In the genomic region with DNA sequence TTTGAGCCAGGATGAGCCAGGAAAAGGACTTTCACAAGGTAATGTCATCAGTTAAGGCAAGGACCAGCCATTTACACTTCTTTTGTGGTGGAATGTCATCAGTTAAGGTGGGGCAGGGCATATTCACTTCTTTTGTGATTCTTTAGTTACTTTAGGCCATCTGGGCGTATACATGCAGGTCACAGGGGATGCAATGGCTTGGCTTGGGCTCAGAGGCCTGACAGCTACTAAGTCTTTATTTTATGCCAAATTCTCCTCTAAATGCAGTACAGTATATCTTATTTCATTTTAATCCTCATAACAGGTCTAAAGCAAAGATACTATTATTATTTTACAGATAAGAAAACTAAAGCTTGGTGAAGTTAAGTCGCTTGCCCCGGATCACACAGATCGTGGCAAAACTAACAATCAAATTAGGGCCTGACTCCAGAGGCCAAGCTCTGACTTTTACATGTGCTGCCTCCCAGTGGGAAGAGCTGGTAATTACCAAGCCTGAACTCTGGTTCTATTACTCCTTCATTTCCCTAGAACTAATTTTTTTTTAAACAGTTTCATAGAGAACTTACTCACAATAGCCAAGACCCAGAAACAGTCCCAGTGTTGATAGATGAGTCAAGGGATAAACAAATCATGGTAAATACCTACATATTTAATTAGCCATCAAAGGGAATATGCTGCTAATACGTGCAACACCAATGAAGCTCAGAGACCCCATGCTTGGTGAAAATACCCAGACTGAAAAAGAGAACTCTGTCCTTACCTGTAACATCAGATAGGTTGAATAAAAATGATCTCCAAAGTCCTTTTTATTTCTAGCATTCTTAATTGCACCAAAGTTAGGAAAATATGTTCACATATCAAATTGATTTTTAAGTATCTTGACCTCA, we compare ENCODE assay signal across 7 cellular contexts. TPM values are rescaled to one million over a fixed set of nuclear protein-coding genes. Genes with fewer than 3 reads are reported as not detected.
DNase-seq lines count a peak whose midpoint lies in the region; ATAC-seq, FAIRE-seq and TF ChIP-seq lines count a peak whose summit lies in the region.

No MANE protein-coding gene starts in this region.

- no peak for TF ChIP-seq POLR2A in GM12878 (IDR thresholded peaks at IDR 0.05; ENCODE audit: low read depth, low read length)

- H2AFZ ChIP-seq in GM12878 (ENCODE audit: control insufficient read depth, low read depth, low read length): no peak overlapping the region

- no peaks in the 10 kb centered on the region for H3K4me1 ChIP-seq in GM12878 (ENCODE audit: control insufficient read depth, insufficient read depth, low read length)

- CTCF ChIA-PET in GM12878 (lab: Yijun Ruan, JAX): interaction anchor here (0.5 to 2.9 kb wide), 31 partner anchors 9 to 955 kb away, joined by 3 to 22 read pairs (median 4); a partner anchor contains a TSS

- no peak overlapping the region for H3K4me3 ChIP-seq in GM12878

- H3K9ac ChIP-seq in GM12878 (ENCODE audit: control insufficient read depth, insufficient read depth, low read length): no peak overlapping the region

- no peak overlapping the region for H3K27ac ChIP-seq in GM12878 (ENCODE audit: control insufficient read depth, insufficient read depth)

- WGBS in GM12878 (ENCODE audit: insufficient coverage, insufficient replicate concordance, low lambda C conversion rate, missing lambda C conversion rate): 14% methylated on average over 5 of the region's 5 CpGs

- TF ChIP-seq CTCF in GM12878 (IDR thresholded peaks at IDR 0.05 in 2 of 3, conservative IDR thresholded peaks at IDR 0.05 in 1 of 3; ENCODE audit: control insufficient read depth in 2 of 3, extremely low read depth in 1 of 3, insufficient read depth in 1 of 3, low read depth in 3 of 3, low read length in 3 of 3): peak; percentile 76 to 86 (median 81)

- ATAC-seq in GM21381 (IDR thresholded peaks at IDR 0.05; ENCODE audit: unreplicated experiment) (peak; percentile 91), GM12878 (peak; percentile 93)

- in situ Hi-C loops in GM12878 (cut with MboI): no loop called here

- no peaks in the 10 kb centered on the region for H3K27me3 ChIP-seq in GM12878 (replicated peaks in 1 of 2; ENCODE audit: control insufficient read depth in 2 of 2, insufficient read depth in 2 of 2, low read length in 1 of 2)

- POLR2A ChIA-PET in GM12878 (lab: Charles Lee): no interaction called here

- peak; percentile 70 for TF ChIP-seq RAD21 in GM12878 (IDR thresholded peaks at IDR 0.05; ENCODE audit: insufficient read depth, low read depth, low read length)

- SMC1A ChIA-PET in GM12878 (lab: Charles Lee; ENCODE audit: uncharacterized antibody, unreplicated experiment): interaction anchor here (0.5 to 2.0 kb wide), 18 partner anchors 9 to 952 kb away, joined by 3 to 13 read pairs (median 3); a partner anchor contains a TSS

- no peaks in the 10 kb centered on the region for H3K9me3 ChIP-seq in GM12878 (replicated peaks; ENCODE audit: control insufficient read depth, insufficient read depth, low read length)

- peak; percentile 56 for DNase-seq in ELF-1 (ENCODE audit: low read depth, low spot score)
- peak; percentile 36 for DNase-seq in HS-5 (ENCODE audit: low read depth)
- peak; percentile 62 for DNase-seq in SKM-1 treated with dmso at 0.1 percent for 144 hours (lab: John Stamatoyannopoulos, UW; ENCODE audit: unreplicated experiment)
- DNase-seq in GM12878 (ENCODE audit: low read depth, low spot score): no peak
- peak; percentile 58 for DNase-seq in iris pigment epithelial cell (ENCODE audit: low read depth)
- peak; percentile 24 for DNase-seq in stimulated activated CD4-positive, alpha-beta T cell treated with anti-CD3 and anti-CD28 coated beads, Interleukin-2, amount 100 ng/mL, for 4 hours (ENCODE audit: low read depth)

- no peaks in the 10 kb centered on the region for H4K20me1 ChIP-seq in GM12878 (ENCODE audit: control insufficient read depth, insufficient read depth)

- BruUV-seq in GM12878 (replicated peaks; lab: Mats Ljungman, UMichigan): no TSS peak

- H3K36me3 ChIP-seq in GM12878 (ENCODE audit: control insufficient read depth in 2 of 2, insufficient read depth in 2 of 2, low read length in 1 of 2): no peaks in the 10 kb centered on the region

- no peak overlapping the region for H3K4me2 ChIP-seq in GM12878 (ENCODE audit: control insufficient read depth, insufficient read depth)

- peak; percentile 87 for FAIRE-seq in GM12878 (lab: Jason Lieb, UNC)

- no peaks in the 10 kb centered on the region for H3K79me2 ChIP-seq in GM12878 (ENCODE audit: control insufficient read depth, insufficient read depth, low read length)

- intact Hi-C loops in GM12878 (cut with micrococcal nuclease; ENCODE audit: unreplicated experiment): loop anchor here (5.0 kb wide), 1 partner anchor 934 kb away; no protein-coding TSS in a partner anchor

- no peak for TF ChIP-seq EP300 in GM12878 (IDR thresholded peaks at IDR 0.05; ENCODE audit: borderline replicate concordance in 1 of 2, control insufficient read depth in 1 of 2, low read depth in 2 of 2, low read length in 2 of 2)

- RAD21 ChIA-PET in GM12878 (lab: Charles Lee; ENCODE audit: unreplicated experiment): interaction anchor here (0.6 to 2.7 kb wide), 12 partner anchors 9 to 992 kb away, joined by 3 to 13 read pairs (median 4); no protein-coding TSS in a partner anchor

TF ChIP-seq in GM12878, 131 proteins besides CTCF, POLR2A, EP300 and RAD21 (continues in another document):
- TF ChIP-seq NFYA (IDR thresholded peaks at IDR 0.05; ENCODE audit: borderline replicate concordance, low read depth, low read length) (no peak), HDGF (IDR thresholded peaks at IDR 0.05) (no peak), SMC3 (IDR thresholded peaks at IDR 0.05; ENCODE audit: borderline replicate concordance, low read length) (peak; percentile 84), ZNF384 (IDR thresholded peaks at IDR 0.05; ENCODE audit: borderline replicate concordance, low read depth, low read length) (peak; percentile 36; the same call in 1 of the 2 replicates)

RNA-seq across cellular contexts. Expression of a gene that starts 35.4 kb away (rescaled TPM):
- total RNA-seq in GM12878 (2013; cell fraction: nucleolus; rRNA removed): 17.2 and 18.2 TPM in 2 replicates
- total RNA-seq in GM12878 (2014; rRNA removed) (1.4 and 3.5 TPM in 2 replicates), GM12878 (2014; rRNA removed; fragmentation: Illumina TruSeq; extraction: Trizol) (1.9 and 2.2 TPM in 2 replicates), GM12878 (2021) (3.2 and 3.6 TPM in 2 replicates)
- 0.49 TPM for polyA plus RNA-seq in GM12878 (2011; ENCODE audit: low read depth)
- polyA plus RNA-seq in GM12878 (2011; rRNA removed) (1.0 and 2.0 TPM in 2 replicates), GM12878 (2014; fragmentation: Illumina TruSeq; extraction: Trizol) (0.98 and 2.0 TPM in 2 replicates), GM12878 (2014; fragmentation: Nextera tagmentation; extraction: Ambion mirVana) (1 to 10 TPM in 1 of 2 experiments, under 1 TPM in 1; 0.68 to 1.3 TPM), GM12878 (2014; rRNA removed) (0.63 and 2.6 TPM in 2 replicates), GM12878 (2016; fragmentation: Nextera tagmentation; extraction: Ambion mirVana) (1 to 10 TPM; 2.0 to 2.7 TPM)
- 0.55 and 0.87 TPM in 2 replicates for polyA plus RNA-seq in GM12878 (2011; cell fraction: cytosol; rRNA removed)
- polyA plus RNA-seq in GM12878 (2011; cell fraction: nucleus; rRNA removed): 2.5 and 3.0 TPM in 2 replicates
- 1.1 and 1.3 TPM in 2 replicates for polyA plus RNA-seq in GM12878 (2012)
- polyA minus RNA-seq in GM12878 (2011; rRNA and poly(A)+ RNA removed): 1.2 and 2.1 TPM in 2 replicates
- 1.3 TPM in 1 of 2 replicates, not detected in the other for polyA minus RNA-seq in GM12878 (2011; cell fraction: cytosol; rRNA and poly(A)+ RNA removed)
- polyA minus RNA-seq in GM12878 (2011; cell fraction: nucleus; rRNA and poly(A)+ RNA removed): 5.7 and 9.2 TPM in 2 replicates

RNA-seq across cellular contexts. Expression of a gene that starts 55.5 kb away (rescaled TPM):
- total RNA-seq in GM12878 (2013; cell fraction: nucleolus; rRNA removed): 47.6 and 50.1 TPM in 2 replicates
- total RNA-seq in GM12878 (2014; rRNA removed): 129 and 142 TPM in 2 replicates
- total RNA-seq in GM12878 (2014; rRNA removed; fragmentation: Illumina TruSeq; extraction: Trizol): 192 and 195 TPM in 2 replicates
- 196 and 211 TPM in 2 replicates for total RNA-seq in GM12878 (2021)
- 203 TPM for polyA plus RNA-seq in GM12878 (2011; ENCODE audit: low read depth)
- 438 and 659 TPM in 2 replicates for polyA plus RNA-seq in GM12878 (2011; rRNA removed)
- polyA plus RNA-seq in GM12878 (2011; cell fraction: cytosol; rRNA removed): 136 and 144 TPM in 2 replicates
- polyA plus RNA-seq in GM12878 (2011; cell fraction: nucleus; rRNA removed): 115 TPM in 2 replicates
- polyA plus RNA-seq in GM12878 (2012): 212 and 255 TPM in 2 replicates
- polyA plus RNA-seq in GM12878 (2014; fragmentation: Illumina TruSeq; extraction: Trizol): 175 and 207 TPM in 2 replicates
- 1,000 to 10,000 TPM; 1,068 to 1,223 TPM for polyA plus RNA-seq in GM12878 (2014; fragmentation: Nextera tagmentation; extraction: Ambion mirVana)
- 133 and 170 TPM in 2 replicates for polyA plus RNA-seq in GM12878 (2014; rRNA removed)
- 100 to 1,000 TPM; 779 to 813 TPM for polyA plus RNA-seq in GM12878 (2016; fragmentation: Nextera tagmentation; extraction: Ambion mirVana)
- polyA minus RNA-seq in GM12878 (2011; rRNA and poly(A)+ RNA removed): 42.9 and 69.9 TPM in 2 replicates
- polyA minus RNA-seq in GM12878 (2011; cell fraction: cytosol; rRNA and poly(A)+ RNA removed): 29.3 and 37.7 TPM in 2 replicates
- 15.7 and 23.2 TPM in 2 replicates for polyA minus RNA-seq in GM12878 (2011; cell fraction: nucleus; rRNA and poly(A)+ RNA removed)

RNA-seq across cellular contexts. Expression of a gene that starts 55.8 kb away (rescaled TPM):
- 69.7 and 72.4 TPM in 2 replicates for total RNA-seq in GM12878 (2013; cell fraction: nucleolus; rRNA removed)
- total RNA-seq in GM12878 (2014; rRNA removed) (72.0 and 86.3 TPM in 2 replicates), GM12878 (2014; rRNA removed; fragmentation: Illumina TruSeq; extraction: Trizol) (99.7 and 107 TPM in 2 replicates), GM12878 (2021) (65.3 and 66.0 TPM in 2 replicates)
- 59.8 TPM for polyA plus RNA-seq in GM12878 (2011; ENCODE audit: low read depth)
- polyA plus RNA-seq in GM12878 (2011; rRNA removed) (101 and 156 TPM in 2 replicates), GM12878 (2014; fragmentation: Illumina TruSeq; extraction: Trizol) (106 and 111 TPM in 2 replicates), GM12878 (2014; fragmentation: Nextera tagmentation; extraction: Ambion mirVana) (100 to 1,000 TPM; 274 to 339 TPM), GM12878 (2014; rRNA removed) (98.9 and 112 TPM in 2 replicates), GM12878 (2016; fragmentation: Nextera tagmentation; extraction: Ambion mirVana) (100 to 1,000 TPM; 134 to 138 TPM)
- 66.7 and 70.1 TPM in 2 replicates for polyA plus RNA-seq in GM12878 (2011; cell fraction: cytosol; rRNA removed)
- 71.1 and 90.3 TPM in 2 replicates for polyA plus RNA-seq in GM12878 (2011; cell fraction: nucleus; rRNA removed)
- polyA plus RNA-seq in GM12878 (2012): 58.1 and 60.1 TPM in 2 replicates
- 23.3 and 25.7 TPM in 2 replicates for polyA minus RNA-seq in GM12878 (2011; rRNA and poly(A)+ RNA removed)
- polyA minus RNA-seq in GM12878 (2011; cell fraction: cytosol; rRNA and poly(A)+ RNA removed): 9.1 and 17.3 TPM in 2 replicates
- 14.1 and 14.6 TPM in 2 replicates for polyA minus RNA-seq in GM12878 (2011; cell fraction: nucleus; rRNA and poly(A)+ RNA removed)
